1 cellular context compared by ENCODE assay signal in the genomic region with DNA sequence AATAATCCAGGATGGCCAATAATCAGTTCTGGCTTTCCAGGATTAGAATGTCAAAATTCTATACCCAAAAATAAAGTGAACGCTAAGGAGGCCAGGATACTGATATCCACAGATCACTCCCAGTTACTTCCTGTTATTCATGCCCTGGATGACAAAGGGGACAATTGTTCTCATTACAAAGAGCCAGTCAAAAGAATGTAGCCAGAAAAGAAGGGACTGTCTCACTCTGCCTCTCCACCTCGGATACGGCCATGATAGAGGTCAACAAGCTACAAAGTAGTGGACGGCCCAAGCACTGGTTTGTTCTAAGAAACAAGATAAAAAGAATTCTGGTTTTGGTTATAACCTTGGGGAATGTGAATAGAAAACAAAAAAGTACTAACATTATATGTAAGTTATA.
TF ChIP-seq lines count a peak whose summit lies in the region.

No MANE protein-coding gene starts in this region.

TF ChIP-seq in H1, 55 proteins besides CTCF, POLR2A, EP300 and RAD21:
- no peak for TF ChIP-seq KDM4A (IDR thresholded peaks at IDR 0.05; ENCODE audit: low read depth, low read length, severe bottlenecking)
- TF ChIP-seq GABPA (IDR thresholded peaks at IDR 0.05; ENCODE audit: borderline replicate concordance, insufficient read depth, low read length): no peak
- no peak for TF ChIP-seq JUND (IDR thresholded peaks at IDR 0.05; ENCODE audit: low read length)
- no peak for TF ChIP-seq TAF1 (IDR thresholded peaks at IDR 0.05; ENCODE audit: low read depth, low read length)
- no peak for TF ChIP-seq TBP (IDR thresholded peaks at IDR 0.05; ENCODE audit: low read depth, low read length)
- no peak for TF ChIP-seq SP2 (IDR thresholded peaks at IDR 0.05; ENCODE audit: low read length)
- no peak for TF ChIP-seq YY1 (IDR thresholded peaks at IDR 0.05; ENCODE audit: low read depth, low read length)
- no peak for TF ChIP-seq EZH2 (IDR thresholded peaks at IDR 0.05; ENCODE audit: low read depth, low read length, severe bottlenecking)
- no peak for TF ChIP-seq GTF2F1 (IDR thresholded peaks at IDR 0.05; ENCODE audit: borderline replicate concordance, low read depth, low read length)
- TF ChIP-seq, protein P1, sequence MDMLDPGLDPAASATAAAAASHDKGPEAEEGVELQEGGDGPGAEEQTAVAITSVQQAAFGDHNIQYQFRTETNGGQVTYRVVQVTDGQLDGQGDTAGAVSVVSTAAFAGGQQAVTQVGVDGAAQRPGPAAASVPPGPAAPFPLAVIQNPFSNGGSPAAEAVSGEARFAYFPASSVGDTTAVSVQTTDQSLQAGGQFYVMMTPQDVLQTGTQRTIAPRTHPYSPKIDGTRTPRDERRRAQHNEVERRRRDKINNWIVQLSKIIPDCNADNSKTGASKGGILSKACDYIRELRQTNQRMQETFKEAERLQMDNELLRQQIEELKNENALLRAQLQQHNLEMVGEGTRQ (IDR thresholded peaks at IDR 0.05; ENCODE audit: low read length): no peak
- TF ChIP-seq POU5F1 (IDR thresholded peaks at IDR 0.05; ENCODE audit: low read depth, low read length): no peak
- TF ChIP-seq, protein P2, sequence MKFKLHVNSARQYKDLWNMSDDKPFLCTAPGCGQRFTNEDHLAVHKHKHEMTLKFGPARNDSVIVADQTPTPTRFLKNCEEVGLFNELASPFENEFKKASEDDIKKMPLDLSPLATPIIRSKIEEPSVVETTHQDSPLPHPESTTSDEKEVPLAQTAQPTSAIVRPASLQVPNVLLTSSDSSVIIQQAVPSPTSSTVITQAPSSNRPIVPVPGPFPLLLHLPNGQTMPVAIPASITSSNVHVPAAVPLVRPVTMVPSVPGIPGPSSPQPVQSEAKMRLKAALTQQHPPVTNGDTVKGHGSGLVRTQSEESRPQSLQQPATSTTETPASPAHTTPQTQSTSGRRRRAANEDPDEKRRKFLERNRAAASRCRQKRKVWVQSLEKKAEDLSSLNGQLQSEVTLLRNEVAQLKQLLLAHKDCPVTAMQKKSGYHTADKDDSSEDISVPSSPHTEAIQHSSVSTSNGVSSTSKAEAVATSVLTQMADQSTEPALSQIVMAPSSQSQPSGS (IDR thresholded peaks at IDR 0.05; ENCODE audit: low read length): no peak
- TF ChIP-seq TAF7 (optimal IDR thresholded peaks at IDR 0.05; ENCODE audit: borderline replicate concordance, low read depth, low read length): no peak
- TF ChIP-seq CHD1 (IDR thresholded peaks at IDR 0.05; ENCODE audit: low read depth, low read length): no peak
- no peak for TF ChIP-seq CBX5 (IDR thresholded peaks at IDR 0.05; ENCODE audit: low read depth, low read length)
- TF ChIP-seq EGR1 (IDR thresholded peaks at IDR 0.05; ENCODE audit: borderline replicate concordance, low read depth, low read length): no peak
- TF ChIP-seq RXRA (IDR thresholded peaks at IDR 0.05; ENCODE audit: insufficient read depth, low read depth, low read length): no peak
- no peak for TF ChIP-seq SIN3A (conservative IDR thresholded peaks at IDR 0.05 in 1 of 2, IDR thresholded peaks at IDR 0.05 in 1 of 2; ENCODE audit: low read depth in 1 of 2, low read length in 2 of 2)
